ENCODE assay signal across 8 cellular contexts in genomic region chr10:48656241-48656921, GRCh38. TPM values are rescaled to one million over a fixed set of nuclear protein-coding genes. Genes with fewer than 3 reads are reported as not detected.
DNase-seq lines count a peak whose midpoint lies in the region; ATAC-seq and TF ChIP-seq lines count a peak whose summit lies in the region.

No MANE protein-coding gene starts in this region.

- CTCF ChIA-PET in RWPE1 (lab: Yijun Ruan, JAX), result interaction anchor here (0.5 to 2.2 kb wide), 27 partner anchors 8 to 581 kb away, joined by 3 to 32 read pairs (median 4); no protein-coding TSS in a partner anchor

- no peaks in the 10 kb centered on the region for H3K9me2 ChIP-seq in neural cell (ENCODE audit: insufficient read depth, low read length)

- no peak overlapping the region for H2AFZ ChIP-seq in neural cell (ENCODE audit: low read depth, low read length)

- H3K27ac ChIP-seq in RWPE1, result peak overlapping the region; percentile 61; the same call in 1 of the 2 replicates
- no peak overlapping the region for H3K27ac ChIP-seq in neural cell (ENCODE audit: low read length)

- H3K4me3 ChIP-seq in fibroblast of villous mesenchyme (ENCODE audit: low read depth, low read length) (peak overlapping the region; percentile 57), neural cell (ENCODE audit: low read length) (peak overlapping the region; percentile 54)

- peak; percentile 96 for DNase-seq in DMS53 (lab: John Stamatoyannopoulos, UW)
- peak; percentile 79 for DNase-seq in HuH-7 (ENCODE audit: low spot score)
- peak; percentile 78 for DNase-seq in RWPE1 (ENCODE audit: low spot score)
- peak; percentile 76 for DNase-seq in activated effector memory CD4-positive, alpha-beta T cell treated with Interleukin-2 at 50 U/mL for 16 hours
- peak; percentile 93 for DNase-seq in fibroblast of villous mesenchyme (ENCODE audit: low read depth)
- DNase-seq in stimulated activated naive CD8-positive, alpha-beta T cell treated with anti-CD3 and anti-CD28 coated beads, Interleukin-15, Interleukin-2, amounts not matched to agents 100 U/mL and 50 U/mL, for 24 hours, result peak; percentile 94

- H4K20me1 ChIP-seq in neural cell (ENCODE audit: insufficient read depth), result no peaks in the 10 kb centered on the region

- H3K4me2 ChIP-seq in neural cell (ENCODE audit: low read length), result no peak overlapping the region

- no peaks in the 10 kb centered on the region for H3K9me3 ChIP-seq in neural cell (ENCODE audit: low read length)

- no peaks in the 10 kb centered on the region for H3K36me3 ChIP-seq in neural cell (ENCODE audit: insufficient read depth, low read length)

- no peaks in the 10 kb centered on the region for H3F3A ChIP-seq in neural cell (ENCODE audit: insufficient read depth, low read length, poor library complexity, severe bottlenecking)

- peaks cover 4% of the 10 kb centered on the region for H3K27me3 ChIP-seq in neural cell (ENCODE audit: insufficient read depth, low read depth, low read length)

- POLR2A ChIA-PET in RWPE1 (lab: Yijun Ruan, JAX; ENCODE audit: low non-redundant PET), result interaction anchor here (1.1 kb wide), 1 partner anchor 103 kb away, joined by 4 read pairs; no protein-coding TSS in a partner anchor

- TF ChIP-seq CTCF in RWPE1 (conservative IDR thresholded peaks at IDR 0.05; ENCODE audit: low read depth) (peak; percentile 93), fibroblast of villous mesenchyme (IDR thresholded peaks at IDR 0.05; ENCODE audit: insufficient read depth, low read depth, low read length) (peak; percentile 91), neural cell (IDR thresholded peaks at IDR 0.05; ENCODE audit: poor library complexity, severe bottlenecking) (peak; percentile 88)

- peak; percentile 72 for TF ChIP-seq RAD21 in neural cell (conservative IDR thresholded peaks at IDR 0.05)

- peak; percentile 78 for ATAC-seq in GM21528 (IDR thresholded peaks at IDR 0.05; ENCODE audit: low FRiP score, unreplicated experiment)
- peak; percentile 95 for ATAC-seq in stimulated activated naive CD8-positive, alpha-beta T cell treated with anti-CD3 and anti-CD28 coated beads, Interleukin-15, Interleukin-2, amounts not matched to agents 100 U/mL and 50 U/mL, for 24 hours

- no peak overlapping the region for H3K9ac ChIP-seq in neural cell (ENCODE audit: low read length)

- H3K79me2 ChIP-seq in neural cell (replicated peaks; ENCODE audit: insufficient read depth, low read length), result no peaks in the 10 kb centered on the region

- no peak for TF ChIP-seq EP300 in neural cell (conservative IDR thresholded peaks at IDR 0.05; ENCODE audit: poor library complexity, severe bottlenecking)

TF ChIP-seq in neural cell, 6 proteins besides CTCF, POLR2A, EP300 and RAD21:
- TF ChIP-seq MXI1 (conservative IDR thresholded peaks at IDR 0.05; ENCODE audit: poor library complexity, severe bottlenecking), result no peak
- TF ChIP-seq SMC3 (conservative IDR thresholded peaks at IDR 0.05; ENCODE audit: poor library complexity), result peak; percentile 86
- TF ChIP-seq TAF1 (IDR thresholded peaks at IDR 0.05; ENCODE audit: low read depth), result no peak

RNA-seq across cellular contexts. Expression of gene WDFY4, which starts 28.3 kb away (rescaled TPM):
- total RNA-seq in fibroblast of villous mesenchyme, result not detected in 2 replicates
- not detected in 2 replicates for polyA plus RNA-seq in neural cell
- polyA minus RNA-seq in neural cell, result not detected in 2 replicates

RNA-seq across cellular contexts. Expression of gene ARHGAP22, which starts 51.5 kb away (rescaled TPM):
- 22.9 and 31.6 TPM in 2 replicates for total RNA-seq in fibroblast of villous mesenchyme
- 0.15 and 0.70 TPM in 2 replicates for polyA plus RNA-seq in neural cell
- polyA minus RNA-seq in neural cell, result 0.49 and 2.4 TPM in 2 replicates
